ENCODE assay signal across 1 cellular context in the genomic region with DNA sequence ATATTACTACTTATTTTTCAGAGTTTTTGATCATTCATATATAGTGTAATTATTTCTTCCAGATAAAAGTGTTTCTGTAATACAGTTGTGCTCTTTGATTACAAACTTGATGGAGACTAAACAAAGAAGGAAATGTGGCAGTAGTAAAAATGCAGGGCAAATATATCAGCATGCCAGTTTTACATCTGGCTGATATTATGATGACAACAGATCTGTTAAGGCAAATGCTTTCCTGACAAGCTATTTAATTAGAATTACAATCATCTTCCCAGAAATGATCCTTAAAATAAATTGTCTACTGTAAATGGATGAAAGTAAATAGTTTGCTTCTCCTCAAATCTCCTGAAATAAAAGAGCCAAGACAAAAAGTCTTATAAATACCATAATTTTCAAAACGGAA.
A peak's percentile ranks its signal among the peaks of the same experiment; 100 is the strongest.
TF ChIP-seq lines count a peak whose summit lies in the region.

No MANE protein-coding gene starts in this region.

TF ChIP-seq in SK-N-SH, 30 proteins besides CTCF, POLR2A, EP300 and RAD21 (continued from another document):
- no peak for TF ChIP-seq SMC3 (IDR thresholded peaks at IDR 0.05; ENCODE audit: low read depth, low read length)
- TF ChIP-seq, protein P1, sequence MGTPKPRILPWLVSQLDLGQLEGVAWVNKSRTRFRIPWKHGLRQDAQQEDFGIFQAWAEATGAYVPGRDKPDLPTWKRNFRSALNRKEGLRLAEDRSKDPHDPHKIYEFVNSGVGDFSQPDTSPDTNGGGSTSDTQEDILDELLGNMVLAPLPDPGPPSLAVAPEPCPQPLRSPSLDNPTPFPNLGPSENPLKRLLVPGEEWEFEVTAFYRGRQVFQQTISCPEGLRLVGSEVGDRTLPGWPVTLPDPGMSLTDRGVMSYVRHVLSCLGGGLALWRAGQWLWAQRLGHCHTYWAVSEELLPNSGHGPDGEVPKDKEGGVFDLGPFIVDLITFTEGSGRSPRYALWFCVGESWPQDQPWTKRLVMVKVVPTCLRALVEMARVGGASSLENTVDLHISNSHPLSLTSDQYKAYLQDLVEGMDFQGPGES (IDR thresholded peaks at IDR 0.05; ENCODE audit: low read depth, low read length) = no peak
- TF ChIP-seq MXI1 (IDR thresholded peaks at IDR 0.05; ENCODE audit: low read depth, low read length) = peak; percentile 40; the same call in 1 of the 2 replicates
- TF ChIP-seq, protein P2, sequence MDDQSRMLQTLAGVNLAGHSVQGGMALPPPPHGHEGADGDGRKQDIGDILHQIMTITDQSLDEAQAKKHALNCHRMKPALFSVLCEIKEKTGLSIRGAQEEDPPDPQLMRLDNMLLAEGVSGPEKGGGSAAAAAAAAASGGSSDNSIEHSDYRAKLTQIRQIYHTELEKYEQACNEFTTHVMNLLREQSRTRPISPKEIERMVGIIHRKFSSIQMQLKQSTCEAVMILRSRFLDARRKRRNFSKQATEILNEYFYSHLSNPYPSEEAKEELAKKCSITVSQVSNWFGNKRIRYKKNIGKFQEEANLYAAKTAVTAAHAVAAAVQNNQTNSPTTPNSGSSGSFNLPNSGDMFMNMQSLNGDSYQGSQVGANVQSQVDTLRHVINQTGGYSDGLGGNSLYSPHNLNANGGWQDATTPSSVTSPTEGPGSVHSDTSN (IDR thresholded peaks at IDR 0.05) = peak; percentile 23; the same call in 1 of the 2 replicates
- peak; percentile 61 for TF ChIP-seq GATA2 (CRISPR knock-in tag; IDR thresholded peaks at IDR 0.05)
- TF ChIP-seq SIN3A (IDR thresholded peaks at IDR 0.05; ENCODE audit: borderline replicate concordance, low read depth, low read length) = no peak
- no peak for TF ChIP-seq RXRA (IDR thresholded peaks at IDR 0.05; ENCODE audit: borderline replicate concordance, low read depth)
- TF ChIP-seq, protein P3, sequence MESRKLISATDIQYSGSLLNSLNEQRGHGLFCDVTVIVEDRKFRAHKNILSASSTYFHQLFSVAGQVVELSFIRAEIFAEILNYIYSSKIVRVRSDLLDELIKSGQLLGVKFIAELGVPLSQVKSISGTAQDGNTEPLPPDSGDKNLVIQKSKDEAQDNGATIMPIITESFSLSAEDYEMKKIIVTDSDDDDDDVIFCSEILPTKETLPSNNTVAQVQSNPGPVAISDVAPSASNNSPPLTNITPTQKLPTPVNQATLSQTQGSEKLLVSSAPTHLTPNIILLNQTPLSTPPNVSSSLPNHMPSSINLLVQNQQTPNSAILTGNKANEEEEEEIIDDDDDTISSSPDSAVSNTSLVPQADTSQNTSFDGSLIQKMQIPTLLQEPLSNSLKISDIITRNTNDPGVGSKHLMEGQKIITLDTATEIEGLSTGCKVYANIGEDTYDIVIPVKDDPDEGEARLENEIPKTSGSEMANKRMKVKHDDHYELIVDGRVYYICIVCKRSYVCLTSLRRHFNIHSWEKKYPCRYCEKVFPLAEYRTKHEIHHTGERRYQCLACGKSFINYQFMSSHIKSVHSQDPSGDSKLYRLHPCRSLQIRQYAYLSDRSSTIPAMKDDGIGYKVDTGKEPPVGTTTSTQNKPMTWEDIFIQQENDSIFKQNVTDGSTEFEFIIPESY (IDR thresholded peaks at IDR 0.05; ENCODE audit: borderline replicate concordance, low read depth) = no peak
- TF ChIP-seq EZH2phosphoT487 (IDR thresholded peaks at IDR 0.05; ENCODE audit: borderline replicate concordance, low read depth) = no peak
- no peak for TF ChIP-seq FOSL2 (IDR thresholded peaks at IDR 0.05; ENCODE audit: borderline replicate concordance, low read depth)
- no peak for TF ChIP-seq FOXM1 (IDR thresholded peaks at IDR 0.05; ENCODE audit: low read depth)
- TF ChIP-seq, protein P4, sequence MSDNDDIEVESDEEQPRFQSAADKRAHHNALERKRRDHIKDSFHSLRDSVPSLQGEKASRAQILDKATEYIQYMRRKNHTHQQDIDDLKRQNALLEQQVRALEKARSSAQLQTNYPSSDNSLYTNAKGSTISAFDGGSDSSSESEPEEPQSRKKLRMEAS (IDR thresholded peaks at IDR 0.05; ENCODE audit: low read depth) = no peak
- no peak for TF ChIP-seq YY1 (IDR thresholded peaks at IDR 0.05; ENCODE audit: low read depth)
- no peak for TF ChIP-seq TAF1 (IDR thresholded peaks at IDR 0.05; ENCODE audit: borderline replicate concordance, low read depth, low read length)
- TF ChIP-seq FOXJ3 (CRISPR knock-in tag; IDR thresholded peaks at IDR 0.05) = no peak
- TF ChIP-seq POLR2AphosphoS5 (IDR thresholded peaks at IDR 0.05; ENCODE audit: low read depth, low read length) = peak; percentile 21; the same call in 1 of the 2 replicates
- no peak for TF ChIP-seq TEAD4 (IDR thresholded peaks at IDR 0.05; ENCODE audit: borderline replicate concordance, insufficient read depth)
- peak; percentile 77; the same call in 1 of the 2 replicates for TF ChIP-seq RCOR1 (IDR thresholded peaks at IDR 0.05; ENCODE audit: low read length)
- TF ChIP-seq RFX5 (IDR thresholded peaks at IDR 0.05; ENCODE audit: low read length) = no peak
- TF ChIP-seq, protein P5, sequence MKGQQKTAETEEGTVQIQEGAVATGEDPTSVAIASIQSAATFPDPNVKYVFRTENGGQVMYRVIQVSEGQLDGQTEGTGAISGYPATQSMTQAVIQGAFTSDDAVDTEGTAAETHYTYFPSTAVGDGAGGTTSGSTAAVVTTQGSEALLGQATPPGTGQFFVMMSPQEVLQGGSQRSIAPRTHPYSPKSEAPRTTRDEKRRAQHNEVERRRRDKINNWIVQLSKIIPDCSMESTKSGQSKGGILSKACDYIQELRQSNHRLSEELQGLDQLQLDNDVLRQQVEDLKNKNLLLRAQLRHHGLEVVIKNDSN (IDR thresholded peaks at IDR 0.05; ENCODE audit: borderline replicate concordance, low read depth) = no peak
- TF ChIP-seq GABPA (IDR thresholded peaks at IDR 0.05; ENCODE audit: low read depth) = no peak
- TF ChIP-seq ELF1 (IDR thresholded peaks at IDR 0.05) = no peak
- no peak for TF ChIP-seq MEF2A (IDR thresholded peaks at IDR 0.05; ENCODE audit: borderline replicate concordance, low read depth)
- TF ChIP-seq, protein P6, sequence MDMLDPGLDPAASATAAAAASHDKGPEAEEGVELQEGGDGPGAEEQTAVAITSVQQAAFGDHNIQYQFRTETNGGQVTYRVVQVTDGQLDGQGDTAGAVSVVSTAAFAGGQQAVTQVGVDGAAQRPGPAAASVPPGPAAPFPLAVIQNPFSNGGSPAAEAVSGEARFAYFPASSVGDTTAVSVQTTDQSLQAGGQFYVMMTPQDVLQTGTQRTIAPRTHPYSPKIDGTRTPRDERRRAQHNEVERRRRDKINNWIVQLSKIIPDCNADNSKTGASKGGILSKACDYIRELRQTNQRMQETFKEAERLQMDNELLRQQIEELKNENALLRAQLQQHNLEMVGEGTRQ (IDR thresholded peaks at IDR 0.05; ENCODE audit: borderline replicate concordance, low read depth, low read length) = no peak
- TF ChIP-seq NFIC (IDR thresholded peaks at IDR 0.05; ENCODE audit: borderline replicate concordance) = no peak
- TF ChIP-seq TCF12 (IDR thresholded peaks at IDR 0.05) = peak; percentile 56
- TF ChIP-seq JUND (IDR thresholded peaks at IDR 0.05) = no peak
